ENCODE assay signal across 3 cellular contexts in the genomic region with DNA sequence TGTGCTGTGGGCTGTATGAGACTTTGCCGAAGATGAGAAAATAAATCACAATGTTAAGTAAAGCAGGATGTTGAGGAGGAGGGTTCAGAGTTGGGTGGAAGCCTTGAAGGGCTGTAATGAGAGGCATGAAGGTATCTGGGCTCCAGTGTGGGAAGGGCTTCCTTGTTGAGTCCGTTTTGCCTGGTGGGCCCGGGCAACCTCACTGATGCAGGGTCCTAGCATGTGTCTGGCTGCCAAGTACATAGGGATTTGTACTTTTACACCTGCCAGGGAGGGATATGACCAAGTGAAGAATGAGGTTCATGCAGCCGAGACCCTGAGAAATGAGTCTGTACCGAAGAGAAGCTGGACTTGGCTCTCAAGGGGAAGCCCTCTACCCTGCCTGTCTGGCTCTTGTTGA.
TF ChIP-seq lines count a peak whose summit lies in the region.

No MANE protein-coding gene starts in this region.

TF ChIP-seq in SK-N-SH treated with all-trans-retinoic acid at 6 μM for 48 hours, 23 proteins besides CTCF, POLR2A, EP300 and RAD21:
- no peak for TF ChIP-seq CSRNP3 (CRISPR knock-in tag; IDR thresholded peaks at IDR 0.05)
- TF ChIP-seq GLIS3 (CRISPR knock-in tag; IDR thresholded peaks at IDR 0.05) = no peak
- TF ChIP-seq ZNF70 (CRISPR knock-in tag; IDR thresholded peaks at IDR 0.05) = no peak
- no peak for TF ChIP-seq BACH2 (CRISPR knock-in tag; IDR thresholded peaks at IDR 0.05; ENCODE audit: borderline replicate concordance)
- no peak for TF ChIP-seq ZNF565 (CRISPR knock-in tag; conservative IDR thresholded peaks at IDR 0.05; ENCODE audit: low read depth)

TF ChIP-seq in SK-N-SH, 30 proteins besides CTCF, POLR2A, EP300 and RAD21:
- TF ChIP-seq YY1 (IDR thresholded peaks at IDR 0.05; ENCODE audit: low read depth) = no peak

TF ChIP-seq in H1, 55 proteins besides CTCF, POLR2A, EP300 and RAD21:
- TF ChIP-seq E2F6 (IDR thresholded peaks at IDR 0.05) (no peak), TCF12 (IDR thresholded peaks at IDR 0.05; ENCODE audit: low read depth, low read length) (no peak), ATF2 (IDR thresholded peaks at IDR 0.05; ENCODE audit: low read length) (no peak), CHD2 (IDR thresholded peaks at IDR 0.05; ENCODE audit: low read length) (no peak), EGR1 (IDR thresholded peaks at IDR 0.05; ENCODE audit: borderline replicate concordance, low read depth, low read length) (no peak), NRF1 (IDR thresholded peaks at IDR 0.05; ENCODE audit: low read depth, low read length) (no peak), SAP30 (IDR thresholded peaks at IDR 0.05; ENCODE audit: insufficient read depth, insufficient replicate concordance, low read length) (no peak), RFX5 (IDR thresholded peaks at IDR 0.05; ENCODE audit: borderline replicate concordance, low read depth, low read length) (no peak), POLR2AphosphoS5 (IDR thresholded peaks at IDR 0.05; ENCODE audit: low read depth, low read length) (no peak), KDM1A (IDR thresholded peaks at IDR 0.05; ENCODE audit: borderline replicate concordance, low read length) (no peak), CHD7 (IDR thresholded peaks at IDR 0.05; ENCODE audit: insufficient replicate concordance, low read length) (no peak), HDAC6 (IDR thresholded peaks at IDR 0.05; ENCODE audit: low read depth, low read length) (no peak), CBX8 (IDR thresholded peaks at IDR 0.05; ENCODE audit: borderline replicate concordance, low read depth, low read length) (no peak), SUZ12 (IDR thresholded peaks at IDR 0.05; ENCODE audit: low read length) (no peak), KDM5A (IDR thresholded peaks at IDR 0.05; ENCODE audit: low read length) (no peak), BRCA1 (IDR thresholded peaks at IDR 0.05; ENCODE audit: low read depth, low read length) (no peak), SIRT6 (IDR thresholded peaks at IDR 0.05; ENCODE audit: low read length) (no peak), POU5F1 (IDR thresholded peaks at IDR 0.05; ENCODE audit: low read depth, low read length) (no peak), NANOG (IDR thresholded peaks at IDR 0.05; ENCODE audit: insufficient read depth, low read depth, low read length, poor library complexity, severe bottlenecking) (no peak)
